10 cellular contexts compared by ENCODE assay signal in genomic region chr16:525123-525519, GRCh38. TPM values are rescaled to one million over a fixed set of nuclear protein-coding genes. Genes with fewer than 3 reads are reported as not detected.
A peak's percentile ranks its signal among the peaks of the same experiment; 100 is the strongest.
DNase-seq lines count a peak whose midpoint lies in the region; ATAC-seq, FAIRE-seq and TF ChIP-seq lines count a peak whose summit lies in the region.
"Had no signal": no experiment of that assay in that cellular context is flagged by ENCODE, and none has a peak within 500 bp of the region (broad histone marks: within the 10 kb centered on the region; RNA-seq: fewer than 3 reads in every experiment).

No MANE protein-coding gene starts in this region.

- peaks cover 0 to 5% of the 10 kb centered on the region in 2 donors for H3K36me3 ChIP-seq in small intestine (ENCODE audit: control insufficient read depth in 2 of 2, insufficient read depth in 2 of 2, low read length in 2 of 2)

- TF ChIP-seq CTCF in endothelial cell (IDR thresholded peaks at IDR 0.05; ENCODE audit: unreplicated experiment) = no peak
- no peak for TF ChIP-seq CTCF in progenitor cell of endocrine pancreas (IDR thresholded peaks at IDR 0.05; ENCODE audit: unreplicated experiment)

- H3K4me1 Mint-ChIP-seq in activated CD4-positive, alpha-beta T cell treated with anti-CD3 and anti-CD28 coated beads for 36 hours = peaks cover 31% of the 10 kb centered on the region
- H3K4me1 Mint-ChIP-seq in T-cell (peaks cover 20 to 37% (median 35%) of the 10 kb centered on the region in 3 donors), endothelial cell (ENCODE audit: unreplicated experiment) (peaks cover 13% of the 10 kb centered on the region), progenitor cell of endocrine pancreas (ENCODE audit: low read depth) (peaks cover 15% of the 10 kb centered on the region)

- H3K36me3 Mint-ChIP-seq in activated CD4-positive, alpha-beta T cell treated with anti-CD3 and anti-CD28 coated beads for 36 hours (ENCODE audit: low read depth) = peaks cover 25% of the 10 kb centered on the region
- H3K36me3 Mint-ChIP-seq in T-cell = no peaks in the 10 kb centered on the region
- H3K36me3 Mint-ChIP-seq in endothelial cell (ENCODE audit: low read depth, unreplicated experiment) = no peaks in the 10 kb centered on the region
- H3K36me3 Mint-ChIP-seq in progenitor cell of endocrine pancreas (ENCODE audit: insufficient read depth) = peaks cover 2% of the 10 kb centered on the region

- peak; percentile 63 for DNase-seq in activated CD4-positive, alpha-beta T cell treated with anti-CD3 and anti-CD28 coated beads for 36 hours
- DNase-seq in activated CD4-positive, alpha-beta T cell treated with anti-CD3 and anti-CD28 coated beads, Interleukin-2, amount 50 U/mL, for 48 hours = no peak
- no peak for DNase-seq in T-cell
- no peak for DNase-seq in endothelial cell (ENCODE audit: low spot score)
- no peak for DNase-seq in small intestine
- DNase-seq in H54 (ENCODE audit: insufficient read length, low spot score) = no peak
- no peak for DNase-seq in progenitor cell of endocrine pancreas (ENCODE audit: low spot score, unreplicated experiment)
- no peak for DNase-seq in GOT3 (lab: John Stamatoyannopoulos, UW)

- no peaks in the 10 kb centered on the region for H3K27me3 Mint-ChIP-seq in activated CD4-positive, alpha-beta T cell treated with anti-CD3 and anti-CD28 coated beads for 36 hours
- H3K27me3 Mint-ChIP-seq in T-cell (no peaks in the 10 kb centered on the region), endothelial cell (ENCODE audit: unreplicated experiment) (peaks cover 23% of the 10 kb centered on the region), progenitor cell of endocrine pancreas (no peaks in the 10 kb centered on the region)

- H3K27ac ChIP-seq in small intestine (ENCODE audit: low read depth in 1 of 2, low read length in 1 of 2) = peak overlapping the region; percentile 46 to 97

- peaks cover 9 to 12% of the 10 kb centered on the region in 2 donors for H3K4me1 ChIP-seq in small intestine (ENCODE audit: control insufficient read depth in 2 of 2, insufficient read depth in 1 of 2, low read depth in 1 of 2, low read length in 1 of 2)

- FAIRE-seq in small intestine (lab: Jason Lieb, UNC) (no peak), H54 (lab: Jason Lieb, UNC) (no peak)

- H3K9me3 ChIP-seq in small intestine (ENCODE audit: control insufficient read depth, low read depth) = no peaks in the 10 kb centered on the region

- 78 to 91% (median 83%) methylated on average over 8 of the region's 8 CpGs for WGBS in small intestine, 3 donors

- no peaks in the 10 kb centered on the region for H3K27me3 ChIP-seq in small intestine (ENCODE audit: control insufficient read depth in 2 of 2, insufficient read depth in 2 of 2, low read length in 2 of 2)

- H3K4me3 ChIP-seq in small intestine (ENCODE audit: low read depth in 1 of 2, low read length in 2 of 2) = no peak overlapping the region

- POLR2A ChIA-PET in activated CD4-positive, alpha-beta T cell treated with anti-CD3 and anti-CD28 coated beads for 36 hours (lab: Charles Lee) = no interaction called here
- POLR2A ChIA-PET in T-cell (lab: Charles Lee) = no interaction called here

- no peaks in the 10 kb centered on the region for H3K9me3 Mint-ChIP-seq in activated CD4-positive, alpha-beta T cell treated with anti-CD3 and anti-CD28 coated beads for 36 hours (ENCODE audit: low read depth)
- H3K9me3 Mint-ChIP-seq in T-cell (no peaks in the 10 kb centered on the region), endothelial cell (ENCODE audit: unreplicated experiment) (no peaks in the 10 kb centered on the region), progenitor cell of endocrine pancreas (ENCODE audit: low read depth) (no peaks in the 10 kb centered on the region)

- H3K27ac Mint-ChIP-seq in activated CD4-positive, alpha-beta T cell treated with anti-CD3 and anti-CD28 coated beads for 36 hours = peak overlapping the region; percentile 96
- H3K27ac Mint-ChIP-seq in T-cell = peak overlapping the region; percentile 77 to 90
- H3K27ac Mint-ChIP-seq in endothelial cell (ENCODE audit: unreplicated experiment) = peak overlapping the region; percentile 70
- no peak overlapping the region for H3K27ac Mint-ChIP-seq in progenitor cell of endocrine pancreas

- TF ChIP-seq POLR2A in H54 (IDR thresholded peaks at IDR 0.05; ENCODE audit: low read depth, low read length) = no peak

- CTCF ChIA-PET in activated CD4-positive, alpha-beta T cell treated with anti-CD3 and anti-CD28 coated beads for 36 hours (lab: Charles Lee) = interaction anchor here (0.9 kb wide), 1 partner anchor 133 kb away, joined by 3 read pairs; no protein-coding TSS in a partner anchor
- CTCF ChIA-PET in T-cell (lab: Charles Lee) = no interaction called here

- H3K4me3 Mint-ChIP-seq in activated CD4-positive, alpha-beta T cell treated with anti-CD3 and anti-CD28 coated beads for 36 hours = peak overlapping the region; percentile 81
- H3K4me3 Mint-ChIP-seq in T-cell = peak overlapping the region in 2 of 3 donors; percentile 17 to 60
- peak overlapping the region; percentile 15 for H3K4me3 Mint-ChIP-seq in endothelial cell (ENCODE audit: unreplicated experiment)
- no peak overlapping the region for H3K4me3 Mint-ChIP-seq in progenitor cell of endocrine pancreas (ENCODE audit: low read depth)

- intact Hi-C loops in activated CD4-positive, alpha-beta T cell treated with anti-CD3 and anti-CD28 coated beads for 36 hours (cut with DNase I, micrococcal nuclease) = loop anchor here (1.0 to 5.0 kb wide), 11 partner anchors 83 to 1182 kb away; partner anchors contain the start of genes LUC7L (in 2 of the 2), CRAMP1 (in 1 of the 2), IFT140 (in 1 of the 2) and JMJD8 (in 1 of the 2)

- ATAC-seq in activated CD4-positive, alpha-beta T cell treated with anti-CD3 and anti-CD28 coated beads for 36 hours = peak; percentile 16
- ATAC-seq in T-cell (replicated peaks in 1 of 4) = no peak

RNA-seq across cellular contexts. Expression of gene CAPN15, which starts 2.4 kb away (rescaled TPM):
- 10 to 100 TPM; 64.7 to 69.7 TPM for total RNA-seq in activated CD4-positive, alpha-beta T cell treated with anti-CD3 and anti-CD28 coated beads for 36 hours
- total RNA-seq in T-cell (10 to 100 TPM; 61.7 to 89.0 (median 82.7) TPM), endothelial cell (ENCODE audit: unreplicated experiment) (49.0 TPM), progenitor cell of endocrine pancreas (53.9 and 57.4 TPM in 2 replicates)
- polyA plus RNA-seq in small intestine = 100 to 1,000 TPM in 1 of 3 donors, 10 to 100 TPM in 2; 64.5 to 105 (median 75.9) TPM

RNA-seq across cellular contexts. Expression of gene PRR35, which starts 35.1 kb away (rescaled TPM):
- not detected for total RNA-seq in activated CD4-positive, alpha-beta T cell treated with anti-CD3 and anti-CD28 coated beads for 36 hours
- total RNA-seq in T-cell (not detected), endothelial cell (ENCODE audit: unreplicated experiment) (not detected), progenitor cell of endocrine pancreas (not detected in 2 replicates)
- not detected for polyA plus RNA-seq in small intestine
- total RNA-seq: epithelial cell of proximal tubule, mesenteric fat pad had no signal

RNA-seq across cellular contexts. Expression of gene NHLRC4, which starts 41.7 kb away (rescaled TPM):
- under 1 TPM; 0.19 to 0.87 TPM for total RNA-seq in activated CD4-positive, alpha-beta T cell treated with anti-CD3 and anti-CD28 coated beads for 36 hours
- total RNA-seq in T-cell (1 to 10 TPM; 1.3 to 5.0 (median 3.6) TPM), endothelial cell (ENCODE audit: unreplicated experiment) (0.69 TPM), progenitor cell of endocrine pancreas (0.51 and 1.4 TPM in 2 replicates)
- polyA plus RNA-seq in small intestine = under 1 TPM in 2 of 3 donors, not detected in 1; 0.45 to 0.79 TPM

RNA-seq across cellular contexts. Expression of gene PIGQ, which starts 44.6 kb away (rescaled TPM):
- total RNA-seq in activated CD4-positive, alpha-beta T cell treated with anti-CD3 and anti-CD28 coated beads for 36 hours = 10 to 100 TPM; 24.2 to 24.7 TPM
- total RNA-seq in T-cell = 10 to 100 TPM; 38.2 to 86.9 (median 63.1) TPM
- 38.4 TPM for total RNA-seq in endothelial cell (ENCODE audit: unreplicated experiment)
- polyA plus RNA-seq in small intestine = 10 to 100 TPM; 26.8 to 43.5 (median 29.2) TPM
- total RNA-seq in progenitor cell of endocrine pancreas = 109 TPM in 2 replicates
